ENCODE assay signal across 13 cellular contexts in the genomic region with DNA sequence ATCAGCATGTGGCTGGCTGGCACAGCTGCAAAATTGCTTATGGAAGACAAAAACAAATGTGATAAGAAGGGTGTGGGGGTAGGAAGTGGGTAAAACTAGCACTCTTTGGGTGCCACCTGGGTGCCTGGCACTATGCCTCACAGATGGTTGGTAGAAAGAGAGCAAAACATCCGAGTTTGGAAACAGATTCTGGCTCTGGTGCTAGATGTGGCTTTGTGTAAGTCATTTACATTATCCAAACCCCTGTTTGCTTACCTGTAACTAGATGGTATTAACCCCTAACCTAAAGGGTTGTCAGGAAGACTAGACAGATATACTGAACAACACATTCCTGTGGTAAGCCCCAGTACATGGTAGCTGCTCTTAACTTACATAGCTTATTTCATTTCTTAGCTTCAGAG.
DNase-seq lines count a peak whose midpoint lies in the region; FAIRE-seq and TF ChIP-seq lines count a peak whose summit lies in the region.
"Had no signal": no experiment of that assay in that cellular context is flagged by ENCODE, and none has a peak within 500 bp of the region (broad histone marks: within the 10 kb centered on the region; RNA-seq: fewer than 3 reads in every experiment).

No MANE protein-coding gene starts in this region.

- DNase-seq in G401 (ENCODE audit: low spot score) (peak; percentile 54), dorsolateral prefrontal cortex (peak in 4 of 10 donors; percentile 22 to 55 (median 38)), PC-9 (no peak), GM19239 (ENCODE audit: insufficient read length, low spot score) (no peak), kidney glomerular epithelial cell (lab: John Stamatoyannopoulos, UW) (no peak)
- DNase-seq in Jurkat, Clone E6-1 (ENCODE audit: low read depth, low spot score): peak; percentile 28
- DNase-seq: activated CD4-positive, alpha-beta T cell treated with anti-CD3 and anti-CD28 coated beads, Interleukin-2, amount 50 U/mL, for 48 hours; DMS153; MG63; NCI-H2107; T1000 had no signal

- H4K20me1 ChIP-seq in neural cell (ENCODE audit: insufficient read depth) (no peaks in the 10 kb centered on the region), PC-9 (ENCODE audit: insufficient read depth) (no peaks in the 10 kb centered on the region; the same call in 1 of the 2 replicates)

- CTCF ChIA-PET in PC-9 (lab: Charles Lee): no interaction called here

- TF ChIP-seq RAD21 in neural cell (conservative IDR thresholded peaks at IDR 0.05): no peak

- no peak for TF ChIP-seq EP300 in neural cell (conservative IDR thresholded peaks at IDR 0.05; ENCODE audit: poor library complexity, severe bottlenecking)

- POLR2A ChIA-PET in PC-9 (lab: Charles Lee; ENCODE audit: unreplicated experiment): no interaction called here

- no peaks in the 10 kb centered on the region for H3K27me3 ChIP-seq in dorsolateral prefrontal cortex
- H3K27me3 ChIP-seq in neural cell (ENCODE audit: insufficient read depth, low read depth, low read length): peaks cover 3% of the 10 kb centered on the region
- peaks cover 8% of the 10 kb centered on the region for H3K27me3 ChIP-seq in PC-9 (ENCODE audit: insufficient read depth, low read depth)
- H3K27me3 ChIP-seq: MG63, SJCRH30 had no signal

- H3K4me1 ChIP-seq in PC-9 (replicated peaks; ENCODE audit: insufficient read depth): no peaks in the 10 kb centered on the region
- H3K4me1 ChIP-seq: SJCRH30 had no signal

- no peak for FAIRE-seq in GM19239 (lab: Jason Lieb, UNC)

- H3K79me2 ChIP-seq in neural cell (replicated peaks; ENCODE audit: insufficient read depth, low read length): no peaks in the 10 kb centered on the region
- H3K79me2 ChIP-seq in PC-9 (ENCODE audit: low read depth): no peaks in the 10 kb centered on the region

- H3K27ac ChIP-seq in dorsolateral prefrontal cortex (peak overlapping the region in 42 of 59 donors; percentile 3 to 89 (median 76)), neural cell (ENCODE audit: low read length) (no peak overlapping the region), PC-9 (no peak overlapping the region)
- H3K27ac ChIP-seq: SJCRH30 had no signal

- in situ Hi-C loops in G401 (cut with HindIII; ENCODE audit: low sequenced_read_pairs): no loop called here

- no peak overlapping the region for H3K9ac ChIP-seq in neural cell (ENCODE audit: low read length)

- intact Hi-C loops in dorsolateral prefrontal cortex (cut with DNase I): loop anchor here (5.0 kb wide), 1 partner anchor 164 kb away; no protein-coding TSS in a partner anchor
- intact Hi-C loops in PC-9 (cut with micrococcal nuclease; ENCODE audit: unreplicated experiment): no loop called here

- no peak overlapping the region for H2AFZ ChIP-seq in neural cell (ENCODE audit: low read depth, low read length)
- no peak overlapping the region for H2AFZ ChIP-seq in PC-9

- H3K36me3 ChIP-seq in neural cell (ENCODE audit: insufficient read depth, low read length) (no peaks in the 10 kb centered on the region), PC-9 (ENCODE audit: low read depth) (no peaks in the 10 kb centered on the region)
- H3K36me3 ChIP-seq: MG63, SJCRH30 had no signal

- H3K4me2 ChIP-seq in neural cell (ENCODE audit: low read length) (peak overlapping the region; percentile 40), PC-9 (no peak overlapping the region)

- no peak overlapping the region for H3K4me3 ChIP-seq in Jurkat, Clone E6-1 (ENCODE audit: low read length)
- H3K4me3 ChIP-seq in dorsolateral prefrontal cortex: peak overlapping the region in 39 of 59 donors; percentile 49 to 83 (median 70)
- H3K4me3 ChIP-seq in neural cell (ENCODE audit: low read length): peak overlapping the region; percentile 72
- no peak overlapping the region for H3K4me3 ChIP-seq in PC-9
- H3K4me3 ChIP-seq: MG63 had no signal

- no peaks in the 10 kb centered on the region for H3F3A ChIP-seq in neural cell (ENCODE audit: insufficient read depth, low read length, poor library complexity, severe bottlenecking)
- H3F3A ChIP-seq in PC-9 (ENCODE audit: insufficient read depth, low read depth): no peaks in the 10 kb centered on the region

- H3K9me3 ChIP-seq in neural cell (ENCODE audit: low read length) (no peaks in the 10 kb centered on the region), PC-9 (ENCODE audit: insufficient read depth, low read depth) (no peaks in the 10 kb centered on the region)
- H3K9me3 ChIP-seq: MG63, SJCRH30 had no signal

- H3K9me2 ChIP-seq in neural cell (ENCODE audit: insufficient read depth, low read length): no peaks in the 10 kb centered on the region
- no peaks in the 10 kb centered on the region for H3K9me2 ChIP-seq in PC-9 (ENCODE audit: insufficient read depth)

- TF ChIP-seq CTCF in dorsolateral prefrontal cortex (IDR thresholded peaks at IDR 0.05 in 54 of 56, conservative IDR thresholded peaks at IDR 0.05 in 2 of 56; ENCODE audit: low read depth in 1 of 56, partially characterized antibody in 56 of 56) (no peak), neural cell (IDR thresholded peaks at IDR 0.05; ENCODE audit: poor library complexity, severe bottlenecking) (no peak), PC-9 (conservative IDR thresholded peaks at IDR 0.05) (no peak)

- no TSS peak for BruUV-seq in PC-9 (replicated peaks; lab: Mats Ljungman, UMichigan)

TF ChIP-seq in neural cell, 6 proteins besides CTCF, POLR2A, EP300 and RAD21:
- no peak for TF ChIP-seq TAF1 (IDR thresholded peaks at IDR 0.05; ENCODE audit: low read depth)
- TF ChIP-seq REST (IDR thresholded peaks at IDR 0.05; ENCODE audit: borderline replicate concordance): no peak
- TF ChIP-seq SMC3 (conservative IDR thresholded peaks at IDR 0.05; ENCODE audit: poor library complexity): no peak
- no peak for TF ChIP-seq EZH2 (IDR thresholded peaks at IDR 0.05; ENCODE audit: borderline replicate concordance, insufficient read depth, low read length, poor library complexity, severe bottlenecking)
- TF ChIP-seq MXI1 (conservative IDR thresholded peaks at IDR 0.05; ENCODE audit: poor library complexity, severe bottlenecking): no peak
- no peak for TF ChIP-seq POLR2AphosphoS5 (IDR thresholded peaks at IDR 0.05)

Comparison
In these comparisons a context has a peak if more than half of its experiments do, and no peak if none do; other contexts are left out.
1. DNase-seq: peak in G401 (single experiment) and Jurkat, Clone E6-1 (single experiment); none in PC-9 (0 of 2), GM19239 (single experiment) and kidney glomerular epithelial cell (single experiment).
2. H3K4me3 ChIP-seq: peak in dorsolateral prefrontal cortex (39 of 59) and neural cell (single experiment); none in Jurkat, Clone E6-1 (single experiment) and PC-9 (single experiment).
3. H3K27ac ChIP-seq: peak in dorsolateral prefrontal cortex (42 of 59); none in neural cell (single experiment) and PC-9 (single experiment).